In genomic region chr19:42282036-42282762, GRCh38 we compare ENCODE assay signal across 8 cellular contexts. TPM values are rescaled to one million over a fixed set of nuclear protein-coding genes. Genes with fewer than 3 reads are reported as not detected.
DNase-seq lines count a peak whose midpoint lies in the region; ATAC-seq and TF ChIP-seq lines count a peak whose summit lies in the region.

No MANE protein-coding gene starts in this region.

- H3K9ac ChIP-seq in HUES64 (ENCODE audit: low read depth, low read length) = peak overlapping the region; percentile 29; the same call in 1 of the 2 replicates

- H3K27me3 ChIP-seq in HUES64 (ENCODE audit: insufficient read depth, low read length) = no peaks in the 10 kb centered on the region

- H3K27ac ChIP-seq in HUES64 (ENCODE audit: low read depth, low read length) = peak overlapping the region; percentile 72
- peak overlapping the region; percentile 98 to 100 for H3K27ac ChIP-seq in coronary artery

- H3K9me3 ChIP-seq in HUES64 (ENCODE audit: insufficient read depth, low read depth, low read length) = no peaks in the 10 kb centered on the region

- H3K36me3 ChIP-seq in HUES64 (ENCODE audit: insufficient read depth, low read length) = peaks cover 6% of the 10 kb centered on the region

- no peak for TF ChIP-seq CTCF in coronary artery (IDR thresholded peaks at IDR 0.05)

- H3K4me3 ChIP-seq in HUES64 (ENCODE audit: low read length) = peak overlapping the region; percentile 77
- H3K4me3 ChIP-seq in coronary artery = peak overlapping the region; percentile 97

- H3K4me1 ChIP-seq in HUES64 (ENCODE audit: insufficient read depth, low read length) = peaks cover 33% of the 10 kb centered on the region

- DNase-seq in ACHN (peak; percentile 21), coronary artery (ENCODE audit: low spot score) (peak; percentile 73), myocyte (ENCODE audit: low read depth) (peak; percentile 16), NCI-H1105 (lab: John Stamatoyannopoulos, UW) (no peak)

- 30% methylated on average over 5 of the region's 5 CpGs for WGBS in HUES64

- in situ Hi-C loops in ACHN (cut with HindIII; ENCODE audit: low pct_ligation_motif_present, low pct_unique_long_range_greater_than_20kb, low sequenced_read_pairs) = no loop called here

- ATAC-seq in HG02678 (IDR thresholded peaks at IDR 0.05; ENCODE audit: unreplicated experiment) (no peak), GM19452 (IDR thresholded peaks at IDR 0.05; ENCODE audit: unreplicated experiment) (no peak), GM19395 (IDR thresholded peaks at IDR 0.05; ENCODE audit: unreplicated experiment) (no peak)

RNA-seq across cellular contexts. Expression of gene CIC, which starts 13.1 kb away (rescaled TPM):
- 34.2 TPM for polyA plus RNA-seq in HUES64 (2013, experiment 1 of 2)
- 30.1 TPM for polyA plus RNA-seq in HUES64 (2013, experiment 2 of 2)
- 38.8 and 49.0 TPM in 2 replicates for total RNA-seq in myocyte
- 55.5 TPM for polyA plus RNA-seq in myocyte (2012)

RNA-seq across cellular contexts. Expression of gene PRR19, which starts 19.7 kb away (rescaled TPM):
- 4.8 TPM for polyA plus RNA-seq in HUES64 (2013, experiment 1 of 2)
- polyA plus RNA-seq in HUES64 (2013, experiment 2 of 2) = 3.9 TPM
- total RNA-seq in myocyte = 1.1 and 2.6 TPM in 2 replicates
- 0.66 TPM for polyA plus RNA-seq in myocyte (2012)

RNA-seq across cellular contexts. Expression of gene PAFAH1B3, which starts 20.2 kb away (rescaled TPM):
- polyA plus RNA-seq in HUES64 (2013, experiment 1 of 2) = 108 TPM
- 112 TPM for polyA plus RNA-seq in HUES64 (2013, experiment 2 of 2)
- 21.7 and 29.1 TPM in 2 replicates for total RNA-seq in myocyte
- polyA plus RNA-seq in myocyte (2012) = 14.9 TPM

RNA-seq across cellular contexts. Expression of gene ERF, which starts 27.3 kb away (rescaled TPM):
- 53.3 TPM for polyA plus RNA-seq in HUES64 (2013, experiment 1 of 2)
- 53.6 TPM for polyA plus RNA-seq in HUES64 (2013, experiment 2 of 2)
- 44.6 and 55.2 TPM in 2 replicates for total RNA-seq in myocyte
- polyA plus RNA-seq in myocyte (2012) = 65.4 TPM

RNA-seq across cellular contexts. Expression of gene TMEM145, which starts 30.9 kb away (rescaled TPM):
- polyA plus RNA-seq in HUES64 (2013, experiment 1 of 2) = 1.1 TPM
- polyA plus RNA-seq in HUES64 (2013, experiment 2 of 2) = 2.7 TPM
- total RNA-seq in myocyte = 1.6 TPM in 1 of 2 replicates, not detected in the other
- polyA plus RNA-seq in myocyte (2012) = 0.21 TPM
